Comparison of ENCODE assay signal across 1 cellular context in the genomic region with DNA sequence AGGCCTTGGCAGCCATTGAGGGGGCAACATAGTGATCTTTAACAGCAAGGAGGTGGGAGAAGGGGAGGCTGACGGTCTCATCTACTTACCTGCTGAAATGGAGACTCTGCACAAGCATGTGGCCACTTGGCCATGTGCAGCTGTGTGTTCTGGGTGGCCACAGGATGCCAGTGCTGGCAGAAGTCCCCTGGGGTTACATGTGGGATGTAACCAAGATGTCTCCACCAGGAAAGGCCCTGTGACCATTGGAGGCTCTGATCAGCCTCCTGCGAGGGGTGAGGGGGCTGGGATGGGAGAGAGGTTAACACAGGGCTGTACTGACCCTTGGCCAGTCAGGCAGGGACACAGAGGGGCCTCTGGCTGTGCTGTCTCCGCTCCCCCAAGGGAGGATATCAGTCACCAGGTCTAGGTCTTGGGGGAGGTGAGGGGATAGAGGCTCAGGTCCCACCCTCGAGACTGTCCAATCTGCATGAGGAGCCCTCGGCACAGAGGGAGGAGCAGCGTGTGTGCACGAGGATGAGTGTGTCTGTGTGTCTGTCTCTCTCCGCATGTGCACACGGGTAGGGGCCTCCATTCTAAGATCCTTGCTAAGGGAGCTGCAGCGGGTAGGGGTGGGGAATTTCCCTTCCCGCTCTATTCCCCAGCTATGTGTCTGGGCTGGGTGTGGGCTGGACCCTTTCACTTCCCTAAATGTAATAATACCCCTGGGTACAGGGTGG.
TF ChIP-seq lines count a peak whose summit lies in the region.

No MANE protein-coding gene starts in this region.

TF ChIP-seq in HepG2, 621 proteins besides CTCF, POLR2A, EP300 and RAD21:
- TF ChIP-seq RXRB (CRISPR knock-in tag; IDR thresholded peaks at IDR 0.05; ENCODE audit: borderline replicate concordance), result no peak
- TF ChIP-seq ZNF263 (CRISPR knock-in tag; IDR thresholded peaks at IDR 0.05), result no peak
- TF ChIP-seq KMT2B (CRISPR knock-in tag; IDR thresholded peaks at IDR 0.05), result no peak
- TF ChIP-seq KLF9 (CRISPR knock-in tag; IDR thresholded peaks at IDR 0.05; ENCODE audit: low read depth), result no peak
- no peak for TF ChIP-seq ZFP1 (CRISPR knock-in tag; IDR thresholded peaks at IDR 0.05)
- no peak for TF ChIP-seq GATA4 (IDR thresholded peaks at IDR 0.05; ENCODE audit: borderline replicate concordance, low read depth)
- no peak for TF ChIP-seq ZSCAN9 (CRISPR knock-in tag; IDR thresholded peaks at IDR 0.05; ENCODE audit: borderline replicate concordance)
- TF ChIP-seq PAWR (CRISPR knock-in tag; IDR thresholded peaks at IDR 0.05; ENCODE audit: borderline replicate concordance), result no peak
